In genomic region chr7:91151916-91152315, GRCh38 we compare ENCODE assay signal across 27 cellular contexts.
"Had no signal": no experiment of that assay in that cellular context is flagged by ENCODE, and none has a peak within 500 bp of the region (broad histone marks: within the 10 kb centered on the region; RNA-seq: fewer than 3 reads in every experiment).

No MANE protein-coding gene starts in this region.

- H3K36me3 Mint-ChIP-seq: activated naive CD8-positive, alpha-beta T cell; brain; immature natural killer cell; mesothelial cell of epicardium; natural killer cell had no signal

- H3K36me3 ChIP-seq: left lung, sigmoid colon, suprapubic skin, tibial nerve had no signal

- H3K9me3 ChIP-seq: left lung, sigmoid colon, suprapubic skin, tibial nerve had no signal

- H3K27ac ChIP-seq: foreskin keratinocyte, hepatocyte, left lung, sigmoid colon, suprapubic skin, tibial nerve had no signal

- H3K4me3 Mint-ChIP-seq: activated naive CD8-positive, alpha-beta T cell; activated T-cell treated with anti-CD3 and anti-CD28 coated beads, Interleukin-2, amount 50 U/mL, for 4 hours; brain; dendritic cell treated with granulocyte-macrophage colony-stimulating factor and Interleukin-4, amounts not matched to agents 40 ng/mL and 50 ng/mL, for 4 days; immature natural killer cell; mesothelial cell of epicardium; natural killer cell; stimulated activated naive CD8-positive, alpha-beta T cell treated with anti-CD3 and anti-CD28 coated beads, Interleukin-15, Interleukin-2, amounts not matched to agents 100 ng/mL and 50 ng/mL, for 24 hours had no signal

- H3K4me1 ChIP-seq: foreskin keratinocyte, left lung, sigmoid colon, suprapubic skin, tibial nerve had no signal

- H3K27me3 ChIP-seq: foreskin keratinocyte, hepatocyte, left lung, sigmoid colon, suprapubic skin, tibial nerve had no signal

- H3K4me3 ChIP-seq: hepatocyte, left lung, sigmoid colon, smooth muscle cell, suprapubic skin, tibial nerve had no signal

- DNase-seq: activated CD4-positive, alpha-beta T cell treated with anti-CD3 and anti-CD28 coated beads, Interleukin-2, amount 50 U/mL, for 4 hours; activated CD8-positive, alpha-beta memory T cell treated with anti-CD3 and anti-CD28 coated beads, Interleukin-2, amount 50 U/mL, for 48 hours; activated naive CD4-positive, alpha-beta T cell; activated T-cell treated with anti-CD3 and anti-CD28 coated beads, Interleukin-2, amount 50 U/mL, for 4 hours; amygdala; effector CD4-positive, alpha-beta T cell; foreskin keratinocyte; glutamatergic neuron; immature natural killer cell; kidney glomerular epithelial cell; left lung; natural killer cell; retina; sigmoid colon; stimulated activated CD4-positive, alpha-beta T cell treated with anti-CD3 and anti-CD28 coated beads, Interleukin-15, amount 100 ng/mL, for 24 hours; T-helper 1 cell had no signal

- H3K9me3 Mint-ChIP-seq: activated T-cell treated with anti-CD3 and anti-CD28 coated beads, Interleukin-2, amount 50 U/mL, for 4 hours; activated T-helper 2 cell treated with anti-CD3 and anti-CD28 coated beads, Interferon-gamma antibody, Interleukin-2, Interleukin-4, amounts not matched to agents 10 μg/mL and 5 μg/mL and 100 μg/mL, durations not matched to agents 14 hours and 24 hours and 36 hours; dendritic cell treated with granulocyte-macrophage colony-stimulating factor and Interleukin-4, amounts not matched to agents 40 ng/mL and 50 ng/mL, for 4 days; mesothelial cell of epicardium; stimulated activated naive CD8-positive, alpha-beta T cell treated with anti-CD3 and anti-CD28 coated beads, Interleukin-15, Interleukin-2, amounts not matched to agents 100 ng/mL and 50 ng/mL, for 24 hours had no signal

- H3K4me1 Mint-ChIP-seq: immature natural killer cell, natural killer cell had no signal

- H3K27me3 Mint-ChIP-seq: brain; dendritic cell treated with granulocyte-macrophage colony-stimulating factor and Interleukin-4, amounts not matched to agents 40 ng/mL and 50 ng/mL, for 4 days; progenitor cell of endocrine pancreas; stimulated activated naive CD8-positive, alpha-beta T cell treated with anti-CD3 and anti-CD28 coated beads, Interleukin-15, Interleukin-2, amounts not matched to agents 100 ng/mL and 50 ng/mL, for 24 hours had no signal

- ATAC-seq: activated T-cell treated with anti-CD3 and anti-CD28 coated beads, Interleukin-2, amount 50 U/mL, for 4 hours; foreskin keratinocyte; left lung; natural killer cell had no signal

- H3K27ac Mint-ChIP-seq: activated naive CD8-positive, alpha-beta T cell; activated T-helper 2 cell treated with anti-CD3 and anti-CD28 coated beads, Interferon-gamma antibody, Interleukin-2, Interleukin-4, amounts not matched to agents 10 μg/mL and 5 μg/mL and 100 μg/mL, durations not matched to agents 14 hours and 24 hours and 36 hours; brain; dendritic cell treated with granulocyte-macrophage colony-stimulating factor and Interleukin-4, amounts not matched to agents 40 ng/mL and 50 ng/mL, for 4 days; immature natural killer cell; mesothelial cell of epicardium; natural killer cell; progenitor cell of endocrine pancreas; stimulated activated naive CD8-positive, alpha-beta T cell treated with anti-CD3 and anti-CD28 coated beads, Interleukin-15, Interleukin-2, amounts not matched to agents 100 ng/mL and 50 ng/mL, for 24 hours had no signal
